In the genomic region with DNA sequence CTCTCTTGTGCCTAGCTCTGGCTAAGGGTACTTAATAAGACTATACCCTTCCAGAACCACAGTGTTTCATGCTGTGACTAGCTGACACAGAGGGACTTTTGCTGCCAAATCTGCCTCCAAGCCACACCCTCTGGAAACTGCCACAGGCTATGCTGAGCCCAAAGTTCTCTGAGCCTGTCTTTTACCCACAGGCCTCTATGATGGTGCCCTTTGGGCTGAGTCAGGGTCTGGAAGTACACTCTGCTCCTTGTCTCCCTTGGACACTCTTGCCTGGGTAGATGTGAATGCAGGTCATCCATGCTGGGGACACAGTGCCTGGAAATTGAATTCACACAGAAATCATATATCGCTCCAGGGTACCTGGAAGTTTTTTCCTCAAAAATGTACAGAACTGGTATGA, we compare ENCODE assay signal across 27 cellular contexts. TPM values are rescaled to one million over a fixed set of nuclear protein-coding genes. Genes with fewer than 3 reads are reported as not detected.
DNase-seq lines count a peak whose midpoint lies in the region; ATAC-seq, FAIRE-seq and TF ChIP-seq lines count a peak whose summit lies in the region.
"Had no signal": no experiment of that assay in that cellular context is flagged by ENCODE, and none has a peak within 500 bp of the region (broad histone marks: within the 10 kb centered on the region; RNA-seq: fewer than 3 reads in every experiment).

No MANE protein-coding gene starts in this region.

- no peaks in the 10 kb centered on the region for H3K4me1 ChIP-seq in breast epithelium
- no peaks in the 10 kb centered on the region for H3K4me1 ChIP-seq in H1 (replicated peaks in 1 of 4; ENCODE audit: control insufficient read depth in 3 of 4, insufficient read depth in 4 of 4, low read length in 3 of 4)
- H3K4me1 ChIP-seq in neural progenitor cell, result no peaks in the 10 kb centered on the region

- peaks cover 5% of the 10 kb centered on the region for H3K4me1 Mint-ChIP-seq in MCF 10A (ENCODE audit: insufficient read depth, unreplicated experiment)
- H3K4me1 Mint-ChIP-seq in neural progenitor cell, result no peaks in the 10 kb centered on the region
- H3K4me1 Mint-ChIP-seq: CD8-positive, alpha-beta memory T cell had no signal

- no peak overlapping the region for H2AK5ac ChIP-seq in H1 (ENCODE audit: low read depth, low read length)

- H3K36me3 Mint-ChIP-seq in MCF 10A (ENCODE audit: insufficient read depth, unreplicated experiment) (no peaks in the 10 kb centered on the region), neural progenitor cell (no peaks in the 10 kb centered on the region)
- H3K36me3 Mint-ChIP-seq: CD8-positive, alpha-beta memory T cell had no signal

- H3K4me2 ChIP-seq in H1 (ENCODE audit: insufficient read depth in 1 of 2, low read depth in 2 of 2, low read length in 2 of 2) (no peak overlapping the region), neural progenitor cell (no peak overlapping the region)
- H3K4me2 ChIP-seq: PC-9 had no signal

- H3K56ac ChIP-seq in H1 (replicated peaks; ENCODE audit: insufficient read length, low read depth, low read length), result no peak overlapping the region

- TF ChIP-seq POLR2A in breast epithelium (IDR thresholded peaks at IDR 0.05) (no peak), H1 (IDR thresholded peaks at IDR 0.05; ENCODE audit: control extremely low read depth in 1 of 2, low read depth in 2 of 2, low read length in 2 of 2) (no peak)

- H3F3A ChIP-seq in neural progenitor cell (ENCODE audit: low read depth), result no peaks in the 10 kb centered on the region

- H4K91ac ChIP-seq in H1 (replicated peaks; ENCODE audit: insufficient read length, low read length), result no peak overlapping the region

- no peak overlapping the region for H2BK120ac ChIP-seq in H1 (replicated peaks; ENCODE audit: low read depth, low read length)

- no peak for TF ChIP-seq CTCF in MCF 10A (IDR thresholded peaks at IDR 0.05; ENCODE audit: unreplicated experiment)
- no peak for TF ChIP-seq CTCF in breast epithelium (IDR thresholded peaks at IDR 0.05)
- no peak for TF ChIP-seq CTCF in H1 (IDR thresholded peaks at IDR 0.05; ENCODE audit: control extremely low read depth in 1 of 3, insufficient read depth in 1 of 3, low read depth in 1 of 3, low read length in 3 of 3)
- no peak for TF ChIP-seq CTCF in neural progenitor cell (IDR thresholded peaks at IDR 0.05)

- no peak overlapping the region for H2BK5ac ChIP-seq in H1 (ENCODE audit: low read depth, low read length)

- no peak overlapping the region for H2AFZ ChIP-seq in H1 (ENCODE audit: low read length)
- H2AFZ ChIP-seq in neural progenitor cell (replicated peaks), result peak overlapping the region; percentile 12
- H2AFZ ChIP-seq: PC-9 had no signal

- no peak overlapping the region for H3K23ac ChIP-seq in H1 (ENCODE audit: insufficient read length)

- no peak overlapping the region for H3K9ac ChIP-seq in H1 (replicated peaks in 1 of 4; ENCODE audit: extremely low read depth in 1 of 4, low read depth in 3 of 4, low read length in 3 of 4)
- no peak overlapping the region for H3K9ac ChIP-seq in neural progenitor cell

- no peaks in the 10 kb centered on the region for H4K20me1 ChIP-seq in H1 (replicated peaks in 1 of 2; ENCODE audit: control insufficient read depth in 1 of 2, insufficient read depth in 2 of 2, low read length in 2 of 2)
- H4K20me1 ChIP-seq in neural progenitor cell (ENCODE audit: low read depth), result no peaks in the 10 kb centered on the region

- H4K5ac ChIP-seq in H1 (ENCODE audit: insufficient read length, low read depth, low read length), result no peak overlapping the region

- peak; percentile 44 for DNase-seq in MCF 10A (ENCODE audit: unreplicated experiment)
- DNase-seq in breast epithelium (ENCODE audit: low spot score in 2 of 2), result no peak
- DNase-seq in M059J (ENCODE audit: low read depth), result peak; percentile 9
- no peak for DNase-seq in H1 (ENCODE audit: low read depth in 1 of 2, low spot score in 2 of 2)
- no peak for DNase-seq in neural progenitor cell (ENCODE audit: low spot score)
- no peak for DNase-seq in medulla oblongata (ENCODE audit: extremely low spot score)
- DNase-seq: 8988T; AML-193; CD8-positive, alpha-beta memory T cell; EL; H7; HFFc6; Karpas-422; MM.1S; NCI-H1048; NCI-H1417 treated with DMSO at 0.1 percent for 48 hours; NCI-H1930; NCI-H69; PC-9 had no signal

- no TSS peak for BruUV-seq in MCF 10A (replicated peaks; lab: Mats Ljungman, UMichigan)

- H3K36me3 ChIP-seq in breast epithelium, result no peaks in the 10 kb centered on the region
- no peaks in the 10 kb centered on the region for H3K36me3 ChIP-seq in H1 (ENCODE audit: control insufficient read depth in 2 of 4, insufficient read depth in 4 of 4, low read length in 3 of 4)
- no peaks in the 10 kb centered on the region for H3K36me3 ChIP-seq in neural progenitor cell

- WGBS in H1 (ENCODE audit: extremely low coverage in 1 of 2, insufficient coverage in 1 of 2, insufficient read length in 1 of 2, insufficient replicate concordance in 2 of 2, low coverage in 1 of 2, low lambda C conversion rate in 2 of 2, missing lambda C conversion rate in 1 of 2), 2 experiments, result 88% methylated on average over 1 of the region's 1 CpG; no CpG with 5 or more reads in 1 of the 2 experiments

- intact Hi-C loops in MCF 10A (cut with micrococcal nuclease) (no loop called here), breast epithelium (cut with DNase I; ENCODE audit: low total_unique reads) (no loop called here)

- POLR2A ChIA-PET in MCF 10A (lab: Yijun Ruan, JAX) (interaction anchor here (0.5 to 1.1 kb wide), 3 partner anchors 10 to 110 kb away, joined by 3 to 5 read pairs (median 4); no protein-coding TSS in a partner anchor), H1 (lab: Charles Lee; ENCODE audit: partially characterized antibody) (no interaction called here)

- H3K79me1 ChIP-seq in H1 (ENCODE audit: low read depth, low read length), result no peaks in the 10 kb centered on the region

- no peak overlapping the region for H3K4me3 ChIP-seq in breast epithelium
- no peak overlapping the region for H3K4me3 ChIP-seq in H1 (ENCODE audit: extremely low read depth in 1 of 4, insufficient read depth in 2 of 4, low read depth in 3 of 4, low read length in 4 of 4)
- no peak overlapping the region for H3K4me3 ChIP-seq in neural progenitor cell
- H3K4me3 ChIP-seq: PC-9 had no signal

- H2BK12ac ChIP-seq in H1 (ENCODE audit: low read depth, low read length), result no peak overlapping the region

- H3K9me3 Mint-ChIP-seq in MCF 10A (ENCODE audit: unreplicated experiment) (no peaks in the 10 kb centered on the region), neural progenitor cell (no peaks in the 10 kb centered on the region)
- H3K9me3 Mint-ChIP-seq: CD8-positive, alpha-beta memory T cell; HFFc6 had no signal

- no peak overlapping the region for H3K27ac Mint-ChIP-seq in MCF 10A (ENCODE audit: low read depth, unreplicated experiment)
- no peak overlapping the region for H3K27ac Mint-ChIP-seq in neural progenitor cell
- H3K27ac Mint-ChIP-seq: CD8-positive, alpha-beta memory T cell; HFFc6 had no signal

- H3K27me3 ChIP-seq in breast epithelium (no peaks in the 10 kb centered on the region), H1 (replicated peaks in 1 of 4; ENCODE audit: control insufficient read depth in 3 of 4, extremely low read depth in 1 of 4, insufficient read depth in 3 of 4, low read length in 3 of 4) (peaks cover 0 to 1% (median 0%) of the 10 kb centered on the region in 4 experiments; a peak in 1 of 7 replicates), neural progenitor cell (no peaks in the 10 kb centered on the region)

- no peak overlapping the region for H4K8ac ChIP-seq in H1 (ENCODE audit: extremely low read depth, insufficient read depth, low read length)

- no peak overlapping the region for H2BK15ac ChIP-seq in H1 (ENCODE audit: low read length)

- no peak overlapping the region for H3K18ac ChIP-seq in H1 (ENCODE audit: extremely low read depth, low read length)

- H3K79me2 ChIP-seq in H1 (ENCODE audit: control insufficient read depth in 1 of 2, insufficient read depth in 2 of 2, low read length in 2 of 2) (no peaks in the 10 kb centered on the region), neural progenitor cell (ENCODE audit: low read depth) (no peaks in the 10 kb centered on the region)

- CTCF ChIA-PET in MCF 10A (lab: Yijun Ruan, JAX) (interaction anchor here (1.1 to 1.8 kb wide), 2 partner anchors 8 to 10 kb away, joined by 4 to 6 read pairs; no protein-coding TSS in a partner anchor), H1 (lab: Charles Lee; ENCODE audit: partially characterized antibody) (interaction anchor here (1.0 kb wide), 1 partner anchor 16 kb away, joined by 3 read pairs; no protein-coding TSS in a partner anchor)

- ATAC-seq in HG02623 (IDR thresholded peaks at IDR 0.05; ENCODE audit: unreplicated experiment) (no peak), HG02981 (IDR thresholded peaks at IDR 0.05; ENCODE audit: unreplicated experiment) (no peak)
- ATAC-seq: SK-N-SH treated with all-trans-retinoic acid at 6 μM for 48 hours had no signal

- 0 out of 2 replicates have a peak, but pooled peaks cover 2% of the 10 kb centered on the region for H3K23me2 ChIP-seq in H1 (ENCODE audit: low read depth, low read length)

- H2BK20ac ChIP-seq in H1 (ENCODE audit: low read length), result no peak overlapping the region

- FAIRE-seq in H1 (lab: Jason Lieb, UNC), result no peak
- FAIRE-seq: D721Med, GM19239 had no signal

- TF ChIP-seq RAD21 in H1 (IDR thresholded peaks at IDR 0.05 in 1 of 2, conservative IDR thresholded peaks at IDR 0.05 in 1 of 2; ENCODE audit: low read depth in 2 of 2, low read length in 2 of 2), result no peak

- H3K27ac ChIP-seq in breast epithelium, result no peak overlapping the region
- H3K27ac ChIP-seq in H1 (ENCODE audit: low read depth, low read length), result no peak overlapping the region
- no peak overlapping the region for H3K27ac ChIP-seq in neural progenitor cell
- H3K27ac ChIP-seq: C4-2B, PC-9, RWPE1 had no signal

- TF ChIP-seq EP300 in H1 (IDR thresholded peaks at IDR 0.05; ENCODE audit: borderline replicate concordance in 1 of 2, low read depth in 2 of 2, low read length in 2 of 2), result no peak

- no peaks in the 10 kb centered on the region for H3K27me3 Mint-ChIP-seq in MCF 10A (ENCODE audit: insufficient read depth, unreplicated experiment)
- H3K27me3 Mint-ChIP-seq in neural progenitor cell (ENCODE audit: insufficient read depth, low read depth), result no peaks in the 10 kb centered on the region

- no peaks in the 10 kb centered on the region for H3K9me3 ChIP-seq in breast epithelium
- H3K9me3 ChIP-seq in H1 (ENCODE audit: insufficient read depth in 2 of 2, low read depth in 1 of 2, low read length in 1 of 2), result no peaks in the 10 kb centered on the region
- no peaks in the 10 kb centered on the region for H3K9me3 ChIP-seq in neural progenitor cell (ENCODE audit: low read depth)

- H3K4me3 Mint-ChIP-seq in MCF 10A (ENCODE audit: unreplicated experiment) (no peak overlapping the region), neural progenitor cell (no peak overlapping the region)
- H3K4me3 Mint-ChIP-seq: CD8-positive, alpha-beta memory T cell; HFFc6 had no signal

- H3K14ac ChIP-seq in H1 (ENCODE audit: insufficient read length), result no peak overlapping the region

- H3K4ac ChIP-seq in H1 (replicated peaks; ENCODE audit: insufficient read length, low read depth, low read length), result peak overlapping the region; percentile 80

RNA-seq across cellular contexts. Expression of a gene that starts 22.6 kb away (rescaled TPM):
- not detected in 2 replicates for total RNA-seq in MCF 10A (2022)
- not detected for total RNA-seq in breast epithelium
- total RNA-seq in M059J (2014; rRNA removed; shearing (Covaris generic)), result not detected in 2 replicates
- 0.44 TPM in 1 of 2 replicates, not detected in the other for total RNA-seq in H1 (2021; fragmentation: NEBNext Ultra II Directional; extraction: Animal tissue kit (Norgen Biotek cat#: 25700))
- 0.11 TPM in 1 of 2 replicates, not detected in the other for polyA plus RNA-seq in H1 (2011; rRNA removed)
- polyA plus RNA-seq in H1 (2011; cell fraction: cytosol; rRNA removed), result not detected
- polyA plus RNA-seq in H1 (2011; cell fraction: nucleus; rRNA removed), result not detected
- 0.33 to 0.61 TPM (median 0.58 TPM) in 3 of 4 replicates, not detected in the other for polyA plus RNA-seq in H1 (2012, experiment 1 of 2)
- polyA plus RNA-seq in H1 (2012, experiment 2 of 2), result not detected
- polyA plus RNA-seq in H1 (2013, experiment 1 of 2), result 0.22 TPM
- 0.63 TPM for polyA plus RNA-seq in H1 (2013, experiment 2 of 2)
- polyA minus RNA-seq in H1 (2011; rRNA and poly(A)+ RNA removed), result not detected in 2 replicates
- polyA minus RNA-seq in H1 (2011; cell fraction: cytosol; rRNA and poly(A)+ RNA removed), result not detected
- polyA minus RNA-seq in H1 (2011; cell fraction: nucleus; rRNA and poly(A)+ RNA removed), result not detected
- not detected in 2 replicates for total RNA-seq in neural progenitor cell (ENCODE audit: low replicate concordance)
- total RNA-seq: CD8-positive, alpha-beta memory T cell; H7; HFFc6; NCI-H460; PC-9 had no signal
- polyA plus RNA-seq: CD8-positive, alpha-beta memory T cell had no signal

RNA-seq across cellular contexts. Expression of a gene that starts 22.6 kb away (rescaled TPM):
- not detected in 2 replicates for total RNA-seq in MCF 10A (2022)
- under 1 TPM in 1 of 3 donors, not detected in 2; 0.32 TPM for total RNA-seq in breast epithelium
- not detected in 2 replicates for total RNA-seq in M059J (2014; rRNA removed; shearing (Covaris generic))
- 3.5 and 5.2 TPM in 2 replicates for total RNA-seq in H1 (2021; fragmentation: NEBNext Ultra II Directional; extraction: Animal tissue kit (Norgen Biotek cat#: 25700))
- 0.88 and 1.5 TPM in 2 replicates for polyA plus RNA-seq in H1 (2011; rRNA removed)
- 3.5 TPM for polyA plus RNA-seq in H1 (2011; cell fraction: cytosol; rRNA removed)
- polyA plus RNA-seq in H1 (2011; cell fraction: nucleus; rRNA removed), result 0.90 TPM
- 5.0 to 7.3 TPM (median 6.7 TPM) in 4 replicates for polyA plus RNA-seq in H1 (2012, experiment 1 of 2)
- 0.92 TPM for polyA plus RNA-seq in H1 (2012, experiment 2 of 2)
- polyA plus RNA-seq in H1 (2013, experiment 1 of 2), result 2.9 TPM
- 2.9 TPM for polyA plus RNA-seq in H1 (2013, experiment 2 of 2)
- polyA minus RNA-seq in H1 (2011; rRNA and poly(A)+ RNA removed), result 0.50 and 1.00 TPM in 2 replicates
- polyA minus RNA-seq in H1 (2011; cell fraction: cytosol; rRNA and poly(A)+ RNA removed), result 0.88 TPM
- 0.70 TPM for polyA minus RNA-seq in H1 (2011; cell fraction: nucleus; rRNA and poly(A)+ RNA removed)
- total RNA-seq in neural progenitor cell (ENCODE audit: low replicate concordance), result 5.8 and 6.9 TPM in 2 replicates
- total RNA-seq: CD8-positive, alpha-beta memory T cell; HFFc6; NCI-H460; PC-9 had no signal
- polyA plus RNA-seq: CD8-positive, alpha-beta memory T cell had no signal

RNA-seq across cellular contexts. Expression of a gene that starts 44.5 kb away (rescaled TPM):
- 0.26 TPM in 1 of 2 replicates, not detected in the other for total RNA-seq in MCF 10A (2022)
- under 1 TPM in 2 of 3 donors, not detected in 1; 0.29 to 0.98 TPM for total RNA-seq in breast epithelium
- total RNA-seq in M059J (2014; rRNA removed; shearing (Covaris generic)), result not detected in 2 replicates
- total RNA-seq in H1 (2021; fragmentation: NEBNext Ultra II Directional; extraction: Animal tissue kit (Norgen Biotek cat#: 25700)), result 2.9 and 4.1 TPM in 2 replicates
- polyA plus RNA-seq in H1 (2011; rRNA removed), result 4.4 and 6.4 TPM in 2 replicates
- 6.7 TPM for polyA plus RNA-seq in H1 (2011; cell fraction: cytosol; rRNA removed)
- polyA plus RNA-seq in H1 (2011; cell fraction: nucleus; rRNA removed), result 8.5 TPM
- 2.8 to 7.4 TPM (median 4.6 TPM) in 4 replicates for polyA plus RNA-seq in H1 (2012, experiment 1 of 2)
- 2.4 TPM for polyA plus RNA-seq in H1 (2012, experiment 2 of 2)
- 1.5 TPM for polyA plus RNA-seq in H1 (2013, experiment 1 of 2)
- 1.3 TPM for polyA plus RNA-seq in H1 (2013, experiment 2 of 2)
- 4.6 and 6.7 TPM in 2 replicates for polyA minus RNA-seq in H1 (2011; rRNA and poly(A)+ RNA removed)
- polyA minus RNA-seq in H1 (2011; cell fraction: cytosol; rRNA and poly(A)+ RNA removed), result 3.4 TPM
- 1.5 TPM for polyA minus RNA-seq in H1 (2011; cell fraction: nucleus; rRNA and poly(A)+ RNA removed)
- total RNA-seq in neural progenitor cell (ENCODE audit: low replicate concordance), result 0.19 TPM in 1 of 2 replicates, not detected in the other
- total RNA-seq: CD8-positive, alpha-beta memory T cell; HFFc6; PC-9 had no signal
- polyA plus RNA-seq: CD8-positive, alpha-beta memory T cell had no signal

Comparison
In these comparisons a context has a peak if more than half of its experiments do, and no peak if none do; other contexts are left out.
1. DNase-seq: peak in MCF 10A (single experiment) and M059J (single experiment); none in breast epithelium (0 of 2), H1 (0 of 2), neural progenitor cell (single experiment) and medulla oblongata (single experiment).